11 cellular contexts compared by ENCODE assay signal in genomic region chr3:3172627-3173026, GRCh38. TPM values are rescaled to one million over a fixed set of nuclear protein-coding genes. Genes with fewer than 3 reads are reported as not detected.
DNase-seq lines count a peak whose midpoint lies in the region; ATAC-seq and TF ChIP-seq lines count a peak whose summit lies in the region.
"Had no signal": no experiment of that assay in that cellular context is flagged by ENCODE, and none has a peak within 500 bp of the region (broad histone marks: within the 10 kb centered on the region; RNA-seq: fewer than 3 reads in every experiment).

No MANE protein-coding gene starts in this region.

- TF ChIP-seq CTCF in foreskin keratinocyte (conservative IDR thresholded peaks at IDR 0.05) = no peak

- peak in 1 of 2 donors; percentile 52 for ATAC-seq in right cardiac atrium
- ATAC-seq in Right ventricle myocardium superior (ENCODE audit: poor library complexity) = no peak
- ATAC-seq in activated naive CD8-positive, alpha-beta T cell treated with anti-CD3 and anti-CD28 coated beads, Interleukin-2, amount 10 ng/mL, durations not matched to agents 7 days and 5 days (ENCODE audit: low read depth) = peak; percentile 44
- no peak for ATAC-seq in memory B cell (ENCODE audit: low read depth)
- no peak for ATAC-seq in HG03196 (IDR thresholded peaks at IDR 0.05; ENCODE audit: unreplicated experiment)
- ATAC-seq in foreskin keratinocyte = no peak

- no peaks in the 10 kb centered on the region for H3K9me3 ChIP-seq in right cardiac atrium (ENCODE audit: control insufficient read depth, low read length)

- H3K36me3 Mint-ChIP-seq in activated naive CD8-positive, alpha-beta T cell treated with anti-CD3 and anti-CD28 coated beads, Interleukin-2, amount 10 ng/mL, durations not matched to agents 7 days and 5 days = peaks cover 26% of the 10 kb centered on the region
- H3K36me3 Mint-ChIP-seq in memory B cell = peaks cover 15% of the 10 kb centered on the region

- DNase-seq in right cardiac atrium (no peak), Right ventricle myocardium superior (no peak), memory B cell (ENCODE audit: low spot score in 2 of 2) (no peak), foreskin keratinocyte (no peak), islet precursor cell (no peak)
- DNase-seq in activated naive CD8-positive, alpha-beta T cell treated with anti-CD3 and anti-CD28 coated beads, Interleukin-2, amount 10 ng/mL, durations not matched to agents 7 days and 5 days = no peak
- DNase-seq: caudate nucleus, NCI-H748 treated with DMSO at 0.1 percent for 48 hours had no signal

- peak overlapping the region; percentile 84 for H3K4me3 Mint-ChIP-seq in activated naive CD8-positive, alpha-beta T cell treated with anti-CD3 and anti-CD28 coated beads, Interleukin-2, amount 10 ng/mL, durations not matched to agents 7 days and 5 days
- H3K4me3 Mint-ChIP-seq in memory B cell = peak overlapping the region; percentile 19

- POLR2A ChIA-PET in activated naive CD8-positive, alpha-beta T cell treated with anti-CD3 and anti-CD28 coated beads, Interleukin-2, amount 10 ng/mL, durations not matched to agents 7 days and 5 days (lab: Charles Lee) = interaction anchor here (1.2 to 1.6 kb wide), 2 partner anchors 40 to 43 kb away, joined by 3 read pairs; no protein-coding TSS in a partner anchor

- no peaks in the 10 kb centered on the region for H3K27me3 Mint-ChIP-seq in activated naive CD8-positive, alpha-beta T cell treated with anti-CD3 and anti-CD28 coated beads, Interleukin-2, amount 10 ng/mL, durations not matched to agents 7 days and 5 days
- H3K27me3 Mint-ChIP-seq in memory B cell = no peaks in the 10 kb centered on the region

- H3K9me3 Mint-ChIP-seq in activated naive CD8-positive, alpha-beta T cell treated with anti-CD3 and anti-CD28 coated beads, Interleukin-2, amount 10 ng/mL, durations not matched to agents 7 days and 5 days = no peaks in the 10 kb centered on the region
- H3K9me3 Mint-ChIP-seq in memory B cell = no peaks in the 10 kb centered on the region

- peak overlapping the region; percentile 85 for H3K27ac Mint-ChIP-seq in activated naive CD8-positive, alpha-beta T cell treated with anti-CD3 and anti-CD28 coated beads, Interleukin-2, amount 10 ng/mL, durations not matched to agents 7 days and 5 days
- no peak overlapping the region for H3K27ac Mint-ChIP-seq in memory B cell

- H3K4me1 ChIP-seq in right cardiac atrium (ENCODE audit: control insufficient read depth, insufficient read depth, low read length) = peaks cover 2% of the 10 kb centered on the region
- H3K4me1 ChIP-seq in urinary bladder (ENCODE audit: insufficient read depth) = no peaks in the 10 kb centered on the region
- H3K4me1 ChIP-seq in foreskin keratinocyte = no peaks in the 10 kb centered on the region

- 33% methylated on average over 1 of the region's 1 CpG for WGBS in right cardiac atrium
- 64% methylated on average over 1 of the region's 1 CpG for WGBS in urinary bladder

- peaks cover 5% of the 10 kb centered on the region for H3K36me3 ChIP-seq in urinary bladder (ENCODE audit: insufficient read depth)

- H3K4me3 ChIP-seq in right cardiac atrium (ENCODE audit: low read length) (peak overlapping the region; percentile 28), urinary bladder (ENCODE audit: low read depth, low read length) (no peak overlapping the region)

- H3K27me3 ChIP-seq in right cardiac atrium (ENCODE audit: control insufficient read depth, insufficient read depth) = no peaks in the 10 kb centered on the region
- H3K27me3 ChIP-seq in foreskin keratinocyte = no peaks in the 10 kb centered on the region

- peaks cover 35% of the 10 kb centered on the region for H3K4me1 Mint-ChIP-seq in activated naive CD8-positive, alpha-beta T cell treated with anti-CD3 and anti-CD28 coated beads, Interleukin-2, amount 10 ng/mL, durations not matched to agents 7 days and 5 days
- peaks cover 15% of the 10 kb centered on the region for H3K4me1 Mint-ChIP-seq in memory B cell

- intact Hi-C loops in right cardiac atrium (cut with DNase I) = no loop called here
- intact Hi-C loops in Right ventricle myocardium superior (cut with DNase I) = no loop called here

- H3K27ac ChIP-seq in right cardiac atrium (ENCODE audit: low read length) (no peak overlapping the region), urinary bladder (ENCODE audit: low read depth) (peak overlapping the region; percentile 41), foreskin keratinocyte (no peak overlapping the region)
- H3K27ac ChIP-seq: C4-2B had no signal

RNA-seq across cellular contexts. Expression of gene CRBN, which starts 6.9 kb away (rescaled TPM):
- 10 to 100 TPM; 37.0 to 56.8 (median 44.9) TPM for total RNA-seq in right cardiac atrium
- polyA plus RNA-seq in right cardiac atrium = 24.5 TPM
- total RNA-seq in Right ventricle myocardium superior = 46.9 TPM
- 10 to 100 TPM; 73.0 to 75.6 TPM for total RNA-seq in activated naive CD8-positive, alpha-beta T cell treated with anti-CD3 and anti-CD28 coated beads, Interleukin-2, amount 10 ng/mL, durations not matched to agents 7 days and 5 days
- total RNA-seq in urinary bladder = 154 TPM
- 36.7 TPM for polyA plus RNA-seq in urinary bladder
- total RNA-seq in foreskin keratinocyte = 22.6 and 23.7 TPM in 2 replicates
- polyA plus RNA-seq in foreskin keratinocyte = 13.2 and 14.4 TPM in 2 replicates

RNA-seq across cellular contexts. Expression of gene TRNT1, which starts 45.9 kb away (rescaled TPM):
- total RNA-seq in right cardiac atrium (10 to 100 TPM; 11.1 to 19.3 (median 16.5) TPM), Right ventricle myocardium superior (14.3 TPM), urinary bladder (51.4 TPM), foreskin keratinocyte (15.2 and 15.6 TPM in 2 replicates)
- polyA plus RNA-seq in right cardiac atrium (10.4 TPM), urinary bladder (11.4 TPM), foreskin keratinocyte (8.0 and 9.0 TPM in 2 replicates)
- total RNA-seq in activated naive CD8-positive, alpha-beta T cell treated with anti-CD3 and anti-CD28 coated beads, Interleukin-2, amount 10 ng/mL, durations not matched to agents 7 days and 5 days = 10 to 100 TPM; 33.9 to 35.9 TPM
